ENCODE assay signal across 16 cellular contexts in the genomic region with DNA sequence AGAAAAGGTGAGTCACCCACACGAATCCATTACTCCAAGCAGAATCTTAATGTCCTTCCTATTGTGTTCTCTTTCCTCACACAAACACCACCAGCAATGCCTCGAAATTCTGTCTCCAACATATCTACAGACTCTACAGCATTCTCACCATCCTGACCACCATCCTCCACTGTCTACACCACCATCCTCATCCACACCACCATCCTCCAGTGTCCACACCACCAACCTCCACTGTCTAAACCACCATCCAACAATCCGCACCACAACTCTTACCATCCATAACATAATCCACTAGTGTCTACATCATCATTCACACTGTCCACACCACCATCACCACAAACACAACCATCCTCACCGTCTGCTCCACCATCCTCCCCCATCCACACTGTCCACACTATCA.
DNase-seq lines count a peak whose midpoint lies in the region; ATAC-seq and TF ChIP-seq lines count a peak whose summit lies in the region.
"Had no signal": no experiment of that assay in that cellular context is flagged by ENCODE, and none has a peak within 500 bp of the region (broad histone marks: within the 10 kb centered on the region; RNA-seq: fewer than 3 reads in every experiment).

No MANE protein-coding gene starts in this region.

- WGBS in IMR-90 (ENCODE audit: extremely low coverage in 2 of 2, insufficient read length in 1 of 2), 2 experiments = 35% methylated on average over 4 of the region's 4 CpGs; no CpG with 5 or more reads in 1 of the 2 experiments
- 81 to 94% methylated on average over 3 to 4 of the region's 4 CpGs for WGBS in endodermal cell (ENCODE audit: insufficient coverage in 1 of 2, insufficient read length in 1 of 2), 2 experiments

- no peak overlapping the region for H3K4me3 Mint-ChIP-seq in activated naive CD8-positive, alpha-beta T cell treated with anti-CD3 and anti-CD28 coated beads, Interleukin-2, amount 10 ng/mL, durations not matched to agents 7 days and 5 days
- no peak overlapping the region for H3K4me3 Mint-ChIP-seq in activated naive CD8-positive, alpha-beta T cell treated with anti-CD3 and anti-CD28 coated beads, Interleukin-2, amount 50 U/mL, for 24 hours
- no peak overlapping the region for H3K4me3 Mint-ChIP-seq in endodermal cell
- H3K4me3 Mint-ChIP-seq: CD4-positive, alpha-beta memory T cell had no signal

- peak overlapping the region; percentile 5 for H3K27ac Mint-ChIP-seq in activated naive CD8-positive, alpha-beta T cell treated with anti-CD3 and anti-CD28 coated beads, Interleukin-2, amount 10 ng/mL, durations not matched to agents 7 days and 5 days
- no peak overlapping the region for H3K27ac Mint-ChIP-seq in activated naive CD8-positive, alpha-beta T cell treated with anti-CD3 and anti-CD28 coated beads, Interleukin-2, amount 50 U/mL, for 24 hours
- no peak overlapping the region for H3K27ac Mint-ChIP-seq in endodermal cell

- no peak overlapping the region for H2BK20ac ChIP-seq in IMR-90 (ENCODE audit: low read depth, low read length)

- POLR2A ChIA-PET in activated naive CD8-positive, alpha-beta T cell treated with anti-CD3 and anti-CD28 coated beads, Interleukin-2, amount 10 ng/mL, durations not matched to agents 7 days and 5 days (lab: Charles Lee) = no interaction called here
- POLR2A ChIA-PET in IMR-90 (lab: Charles Lee; ENCODE audit: unreplicated experiment) = no interaction called here

- CTCF ChIA-PET in IMR-90 (lab: Yijun Ruan, JAX) = no interaction called here

- H3K27me3 Mint-ChIP-seq in activated naive CD8-positive, alpha-beta T cell treated with anti-CD3 and anti-CD28 coated beads, Interleukin-2, amount 10 ng/mL, durations not matched to agents 7 days and 5 days = peaks cover 20% of the 10 kb centered on the region
- peaks cover 1% of the 10 kb centered on the region for H3K27me3 Mint-ChIP-seq in activated naive CD8-positive, alpha-beta T cell treated with anti-CD3 and anti-CD28 coated beads, Interleukin-2, amount 50 U/mL, for 24 hours
- H3K27me3 Mint-ChIP-seq in endodermal cell (ENCODE audit: insufficient read depth) = peaks cover 3% of the 10 kb centered on the region

- H3K4me3 ChIP-seq in IMR-90 (ENCODE audit: insufficient read depth, low read depth, low read length) = no peak overlapping the region
- no peak overlapping the region for H3K4me3 ChIP-seq in endodermal cell (ENCODE audit: low read length)
- no peak overlapping the region for H3K4me3 ChIP-seq in upper lobe of right lung
- H3K4me3 ChIP-seq: GM12878, GM23248 had no signal

- no peak overlapping the region for H4K5ac ChIP-seq in IMR-90 (ENCODE audit: low read depth, low read length)

- dilution Hi-C loops in IMR-90 (cut with HindIII; ENCODE audit: low sequenced_read_pairs, unreplicated experiment) = no loop called here

- peak overlapping the region; percentile 32 for H2AFZ ChIP-seq in IMR-90 (replicated peaks; ENCODE audit: low read length, poor library complexity)
- H2AFZ ChIP-seq: GM23248 had no signal

- H3K79me1 ChIP-seq in IMR-90 (ENCODE audit: low read depth in 1 of 2, low read length in 2 of 2) = no peaks in the 10 kb centered on the region

- no peak overlapping the region for H3K23ac ChIP-seq in IMR-90 (ENCODE audit: low read depth, low read length)

- H2BK5ac ChIP-seq in IMR-90 (ENCODE audit: low read depth, low read length, poor library complexity, severe bottlenecking) = no peak overlapping the region

- H3K9me3 ChIP-seq in IMR-90 (ENCODE audit: control insufficient read depth, insufficient read depth, low read length) (peaks cover 20% of the 10 kb centered on the region), endodermal cell (ENCODE audit: control insufficient read depth, low read length) (peaks cover 5% of the 10 kb centered on the region), upper lobe of right lung (no peaks in the 10 kb centered on the region)
- H3K9me3 ChIP-seq: BE2C had no signal

- in situ Hi-C loops in IMR-90 (cut with MboI; ENCODE audit: low sequenced_read_pairs) = no loop called here

- H3K27ac ChIP-seq in IMR-90 (ENCODE audit: insufficient read depth, low read length) = no peak overlapping the region
- no peak overlapping the region for H3K27ac ChIP-seq in endodermal cell (ENCODE audit: low read depth, low read length)
- H3K27ac ChIP-seq in upper lobe of right lung = no peak overlapping the region
- H3K27ac ChIP-seq: C4-2B, GM23248 had no signal

- intact Hi-C loops in IMR-90 (cut with micrococcal nuclease) (no loop called here), upper lobe of right lung (cut with DNase I) (no loop called here)

- H3K9ac ChIP-seq in IMR-90 (ENCODE audit: low read depth, low read length) (no peak overlapping the region), endodermal cell (ENCODE audit: extremely low read depth, low read length, poor library complexity, severe bottlenecking) (no peak overlapping the region)
- H3K9ac ChIP-seq: GM23248 had no signal

- TF ChIP-seq CTCF in IMR-90 (conservative IDR thresholded peaks at IDR 0.05; ENCODE audit: low read depth, low read length) = no peak
- no peak for TF ChIP-seq CTCF in endodermal cell (conservative IDR thresholded peaks at IDR 0.05)
- no peak for TF ChIP-seq CTCF in upper lobe of right lung (IDR thresholded peaks at IDR 0.05)

- no peak for TF ChIP-seq POLR2A in IMR-90 (IDR thresholded peaks at IDR 0.05; ENCODE audit: low read depth, low read length)

- no peaks in the 10 kb centered on the region for H3K9me1 ChIP-seq in IMR-90 (ENCODE audit: insufficient read depth, low read length)

- H3K4me1 ChIP-seq in IMR-90 (ENCODE audit: control insufficient read depth, insufficient read depth, low read length) (no peaks in the 10 kb centered on the region), endodermal cell (ENCODE audit: control insufficient read depth, insufficient read depth, low read length) (no peaks in the 10 kb centered on the region), upper lobe of right lung (no peaks in the 10 kb centered on the region)
- H3K4me1 ChIP-seq: BE2C had no signal

- no peaks in the 10 kb centered on the region for H3K4me1 Mint-ChIP-seq in activated naive CD8-positive, alpha-beta T cell treated with anti-CD3 and anti-CD28 coated beads, Interleukin-2, amount 10 ng/mL, durations not matched to agents 7 days and 5 days
- no peaks in the 10 kb centered on the region for H3K4me1 Mint-ChIP-seq in activated naive CD8-positive, alpha-beta T cell treated with anti-CD3 and anti-CD28 coated beads, Interleukin-2, amount 50 U/mL, for 24 hours
- no peaks in the 10 kb centered on the region for H3K4me1 Mint-ChIP-seq in endodermal cell
- H3K4me1 Mint-ChIP-seq: CD4-positive, alpha-beta memory T cell had no signal

- H3K9me3 Mint-ChIP-seq in activated naive CD8-positive, alpha-beta T cell treated with anti-CD3 and anti-CD28 coated beads, Interleukin-2, amount 10 ng/mL, durations not matched to agents 7 days and 5 days = peaks cover 12% of the 10 kb centered on the region
- peaks cover 9% of the 10 kb centered on the region for H3K9me3 Mint-ChIP-seq in activated naive CD8-positive, alpha-beta T cell treated with anti-CD3 and anti-CD28 coated beads, Interleukin-2, amount 50 U/mL, for 24 hours
- H3K9me3 Mint-ChIP-seq in endodermal cell = peaks cover 3% of the 10 kb centered on the region

- no peak overlapping the region for H2AK5ac ChIP-seq in IMR-90 (ENCODE audit: low read depth, low read length)

- H3K14ac ChIP-seq in IMR-90 (replicated peaks; ENCODE audit: low read depth, low read length) = no peak overlapping the region

- no peak for DNase-seq in activated naive CD8-positive, alpha-beta T cell treated with anti-CD3 and anti-CD28 coated beads, Interleukin-2, amount 10 ng/mL, durations not matched to agents 7 days and 5 days
- no peak for DNase-seq in activated naive CD8-positive, alpha-beta T cell treated with anti-CD3 and anti-CD28 coated beads, Interleukin-2, amount 50 U/mL, for 24 hours
- no peak for DNase-seq in IMR-90
- peak; percentile 3 for DNase-seq in endodermal cell
- DNase-seq in upper lobe of right lung = no peak
- DNase-seq in activated CD8-positive, alpha-beta memory T cell treated with anti-CD3 and anti-CD28 coated beads, Interleukin-2, amount 50 U/mL, for 48 hours = no peak
- DNase-seq in OCI-M1 (lab: John Stamatoyannopoulos, UW) = no peak
- DNase-seq: BE2C; CD4-positive, alpha-beta memory T cell; DMS79; GM23248; H7 had no signal

- H3K27me3 ChIP-seq in IMR-90 (ENCODE audit: control insufficient read depth, insufficient read depth, low read length) (no peaks in the 10 kb centered on the region), endodermal cell (ENCODE audit: control insufficient read depth, insufficient read depth, low read length, poor library complexity, severe bottlenecking) (no peaks in the 10 kb centered on the region), upper lobe of right lung (peaks cover 5% of the 10 kb centered on the region)
- H3K27me3 ChIP-seq: BE2C had no signal

- H2AK9ac ChIP-seq in IMR-90 (replicated peaks; ENCODE audit: low read depth, low read length, poor library complexity) = no peak overlapping the region

- no peaks in the 10 kb centered on the region for H3K36me3 ChIP-seq in IMR-90 (ENCODE audit: control insufficient read depth, insufficient read depth, low read length)
- H3K36me3 ChIP-seq in endodermal cell (ENCODE audit: control insufficient read depth, insufficient read depth, low read length) = no peaks in the 10 kb centered on the region
- H3K36me3 ChIP-seq in upper lobe of right lung = no peaks in the 10 kb centered on the region
- H3K36me3 ChIP-seq: BE2C had no signal

- no peak for TF ChIP-seq RAD21 in IMR-90 (IDR thresholded peaks at IDR 0.05; ENCODE audit: low read length)

- no peak overlapping the region for H2BK120ac ChIP-seq in IMR-90 (ENCODE audit: low read depth, low read length)

- no peak overlapping the region for H3K18ac ChIP-seq in IMR-90 (ENCODE audit: low read depth, low read length)

- H3K4ac ChIP-seq in IMR-90 (ENCODE audit: low read depth, low read length) = no peak overlapping the region

- no peaks in the 10 kb centered on the region for H3K36me3 Mint-ChIP-seq in activated naive CD8-positive, alpha-beta T cell treated with anti-CD3 and anti-CD28 coated beads, Interleukin-2, amount 10 ng/mL, durations not matched to agents 7 days and 5 days
- no peaks in the 10 kb centered on the region for H3K36me3 Mint-ChIP-seq in activated naive CD8-positive, alpha-beta T cell treated with anti-CD3 and anti-CD28 coated beads, Interleukin-2, amount 50 U/mL, for 24 hours (ENCODE audit: low read depth)
- H3K36me3 Mint-ChIP-seq in endodermal cell (ENCODE audit: low read depth) = no peaks in the 10 kb centered on the region
- H3K36me3 Mint-ChIP-seq: CD4-positive, alpha-beta memory T cell had no signal

- no peak overlapping the region for H3K4me2 ChIP-seq in IMR-90 (ENCODE audit: low read depth, low read length)

- no TSS peak for BruUV-seq in IMR-90 (replicated peaks; lab: Mats Ljungman, UMichigan)

- no peak overlapping the region; the same call in 1 of the 2 replicates for H3K56ac ChIP-seq in IMR-90 (ENCODE audit: extremely low read depth, insufficient read depth, low read length)

- no peak overlapping the region for H4K91ac ChIP-seq in IMR-90 (ENCODE audit: insufficient read depth, low read depth, low read length)

- H4K20me1 ChIP-seq in IMR-90 (ENCODE audit: insufficient read depth, low read length) = no peaks in the 10 kb centered on the region

- no peak for ATAC-seq in activated naive CD8-positive, alpha-beta T cell treated with anti-CD3 and anti-CD28 coated beads, Interleukin-2, amount 10 ng/mL, durations not matched to agents 7 days and 5 days (ENCODE audit: low read depth)
- no peak for ATAC-seq in activated naive CD8-positive, alpha-beta T cell treated with anti-CD3 and anti-CD28 coated beads, Interleukin-2, amount 50 U/mL, for 24 hours
- ATAC-seq in IMR-90 (ENCODE audit: low read depth) = no peak
- peak; percentile 19 for ATAC-seq in upper lobe of right lung
- ATAC-seq in esophagus mucosa = no peak
- ATAC-seq: GM12878, HepG2 had no signal

- no peak overlapping the region for H2BK15ac ChIP-seq in IMR-90 (ENCODE audit: low read depth, low read length)

- H4K8ac ChIP-seq in IMR-90 (ENCODE audit: low read depth in 2 of 2, low read length in 2 of 2) = no peak overlapping the region
